4 cellular contexts compared by ENCODE assay signal in genomic region chr10:101436302-101436701, GRCh38.
A peak's percentile ranks its signal among the peaks of the same experiment; 100 is the strongest.
TF ChIP-seq lines count a peak whose summit lies in the region.

No MANE protein-coding gene starts in this region.

TF ChIP-seq in HEK293, 187 proteins besides CTCF, POLR2A, EP300 and RAD21:
- no peak for TF ChIP-seq ZNF175 (tag by site-specific recombination; IDR thresholded peaks at IDR 0.05)
- TF ChIP-seq ZNF121 (tag by site-specific recombination; IDR thresholded peaks at IDR 0.05), result peak; percentile 74; the same call in 1 of the 2 replicates

TF ChIP-seq in IMR-90, 13 proteins besides CTCF, POLR2A, EP300 and RAD21:
- TF ChIP-seq BHLHE40 (IDR thresholded peaks at IDR 0.05; ENCODE audit: low read depth, low read length) (no peak), CEBPB (IDR thresholded peaks at IDR 0.05; ENCODE audit: low read depth, low read length) (peak; percentile 44; the same call in 1 of the 2 replicates), ELK1 (IDR thresholded peaks at IDR 0.05; ENCODE audit: borderline replicate concordance, low read depth, low read length) (no peak), RFX5 (IDR thresholded peaks at IDR 0.05; ENCODE audit: low read depth, low read length) (no peak), FOS (IDR thresholded peaks at IDR 0.05; ENCODE audit: low read depth, low read length) (no peak)

TF ChIP-seq in WTC11, 78 proteins besides CTCF, POLR2A, EP300 and RAD21:
- no peak for TF ChIP-seq ZBTB21 (CRISPR knock-in tag; IDR thresholded peaks at IDR 0.05; ENCODE audit: borderline replicate concordance)
- TF ChIP-seq E2F5 (CRISPR knock-in tag; IDR thresholded peaks at IDR 0.05), result no peak
- TF ChIP-seq HMGA2 (CRISPR knock-in tag; IDR thresholded peaks at IDR 0.05), result no peak
- no peak for TF ChIP-seq FOXK1 (CRISPR knock-in tag; IDR thresholded peaks at IDR 0.05)
- TF ChIP-seq ZNF121 (CRISPR knock-in tag; IDR thresholded peaks at IDR 0.05), result peak; percentile 78; the same call in 1 of the 2 replicates

TF ChIP-seq in H1, 55 proteins besides CTCF, POLR2A, EP300 and RAD21:
- TF ChIP-seq CEBPB (IDR thresholded peaks at IDR 0.05; ENCODE audit: low read depth, low read length), result peak; percentile 53
- TF ChIP-seq NANOG (IDR thresholded peaks at IDR 0.05; ENCODE audit: insufficient read depth, low read depth, low read length, poor library complexity, severe bottlenecking), result no peak
